1 cellular context compared by ENCODE assay signal in the genomic region with DNA sequence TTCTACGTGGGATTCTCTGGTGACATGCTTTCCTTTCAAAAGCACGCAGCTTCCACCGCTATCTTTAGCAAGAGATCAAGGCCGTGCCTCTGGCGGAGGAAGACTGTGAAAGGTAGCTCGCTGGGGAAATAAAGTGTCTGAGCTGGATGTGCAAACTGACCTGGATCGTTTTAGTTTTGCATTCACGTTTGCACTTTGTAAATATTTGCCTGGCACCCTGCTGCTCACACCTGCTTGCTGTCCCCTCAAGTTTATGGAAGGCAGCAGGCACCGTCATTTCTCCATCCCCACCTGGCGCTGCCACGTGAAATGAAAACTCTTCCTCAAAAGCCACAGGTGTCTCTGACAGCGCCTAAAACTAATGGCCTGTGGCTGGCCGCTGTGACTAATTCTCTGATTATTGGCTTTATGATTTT.
TF ChIP-seq lines count a peak whose summit lies in the region.

No MANE protein-coding gene starts in this region.

TF ChIP-seq in GM12878, 131 proteins besides CTCF, POLR2A, EP300 and RAD21 (continued from another document):
- TF ChIP-seq SUZ12 (IDR thresholded peaks at IDR 0.05; ENCODE audit: unreplicated experiment) (no peak), PML (IDR thresholded peaks at IDR 0.05; ENCODE audit: low read length) (0 out of 2 replicates have a peak, but pooled peaks have one; percentile 54), NR2C2 (IDR thresholded peaks at IDR 0.05; ENCODE audit: borderline replicate concordance, control insufficient read depth, insufficient read length, low read depth) (no peak), CBX5 (IDR thresholded peaks at IDR 0.05; ENCODE audit: low read depth) (no peak), HDGF (IDR thresholded peaks at IDR 0.05) (no peak), IKZF1 (conservative IDR thresholded peaks at IDR 0.05) (peak; percentile 85), SIN3A (IDR thresholded peaks at IDR 0.05; ENCODE audit: low read depth, low read length) (no peak), SP1 (IDR thresholded peaks at IDR 0.05; ENCODE audit: low read depth, low read length) (no peak), CHD4 (IDR thresholded peaks at IDR 0.05) (no peak), YBX1 (IDR thresholded peaks at IDR 0.05) (no peak), TCF12 (IDR thresholded peaks at IDR 0.05; ENCODE audit: low read depth, low read length) (peak; percentile 98), NKRF (conservative IDR thresholded peaks at IDR 0.05) (peak; percentile 37; the same call in 1 of the 2 replicates), TAF1 (IDR thresholded peaks at IDR 0.05; ENCODE audit: borderline replicate concordance, low read depth, low read length) (no peak), SIX5 (IDR thresholded peaks at IDR 0.05; ENCODE audit: low read depth, low read length, severe bottlenecking) (no peak), ZBTB4 (CRISPR knock-in tag; IDR thresholded peaks at IDR 0.05) (no peak), MYC (IDR thresholded peaks at IDR 0.05; ENCODE audit: insufficient read depth, insufficient read length, insufficient replicate concordance, low read length, severe bottlenecking) (no peak)
- TF ChIP-seq, protein P1, sequence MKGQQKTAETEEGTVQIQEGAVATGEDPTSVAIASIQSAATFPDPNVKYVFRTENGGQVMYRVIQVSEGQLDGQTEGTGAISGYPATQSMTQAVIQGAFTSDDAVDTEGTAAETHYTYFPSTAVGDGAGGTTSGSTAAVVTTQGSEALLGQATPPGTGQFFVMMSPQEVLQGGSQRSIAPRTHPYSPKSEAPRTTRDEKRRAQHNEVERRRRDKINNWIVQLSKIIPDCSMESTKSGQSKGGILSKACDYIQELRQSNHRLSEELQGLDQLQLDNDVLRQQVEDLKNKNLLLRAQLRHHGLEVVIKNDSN (IDR thresholded peaks at IDR 0.05; ENCODE audit: borderline replicate concordance, extremely low read length, insufficient read depth, low read depth, low read length) = no peak
